ENCODE assay signal across 16 cellular contexts in genomic region chr2:26864226-26864625, GRCh38. TPM values are rescaled to one million over a fixed set of nuclear protein-coding genes. Genes with fewer than 3 reads are reported as not detected.
"Had no signal": no experiment of that assay in that cellular context is flagged by ENCODE, and none has a peak within 500 bp of the region (broad histone marks: within the 10 kb centered on the region; RNA-seq: fewer than 3 reads in every experiment).

No MANE protein-coding gene starts in this region.

- H3K4me3 Mint-ChIP-seq: activated CD4-positive, alpha-beta T cell treated with anti-CD3 and anti-CD28 coated beads for 36 hours; activated naive CD8-positive, alpha-beta T cell; naive thymus-derived CD4-positive, alpha-beta T cell; WTC11 had no signal

- H3K4me1 Mint-ChIP-seq: activated CD4-positive, alpha-beta T cell treated with anti-CD3 and anti-CD28 coated beads for 36 hours; naive thymus-derived CD4-positive, alpha-beta T cell had no signal

- H3K36me3 Mint-ChIP-seq: activated naive CD8-positive, alpha-beta T cell; naive thymus-derived CD4-positive, alpha-beta T cell; WTC11 had no signal

- DNase-seq: activated CD4-positive, alpha-beta T cell treated with anti-CD3 and anti-CD28 coated beads for 36 hours; activated CD4-positive, alpha-beta T cell treated with anti-CD3 and anti-CD28 coated beads, Interleukin-2, amount 50 U/mL, for 48 hours; foreskin fibroblast; left cardiac atrium; mesenchymal stem cell; mucosa of descending colon; naive thymus-derived CD4-positive, alpha-beta T cell; pancreas; stimulated activated CD8-positive, alpha-beta memory T cell treated with anti-CD3 and anti-CD28 coated beads, Interleukin-4, amount 100 ng/mL, for 48 hours; stimulated activated naive CD8-positive, alpha-beta T cell treated with anti-CD3 and anti-CD28 coated beads, Interleukin-15, Interleukin-2, amounts not matched to agents 100 U/mL and 50 U/mL, for 24 hours; trophoblast cell had no signal

- H3K27ac ChIP-seq: epithelial cell of prostate, hepatocyte, pancreas, vagina had no signal

- H3K9me3 Mint-ChIP-seq: naive thymus-derived CD4-positive, alpha-beta T cell; WTC11 had no signal

- H3K27ac Mint-ChIP-seq: activated CD4-positive, alpha-beta T cell treated with anti-CD3 and anti-CD28 coated beads for 36 hours; activated naive CD8-positive, alpha-beta T cell; naive thymus-derived CD4-positive, alpha-beta T cell; WTC11 had no signal

RNA-seq across cellular contexts. Expression of gene DPYSL5, which starts 16.3 kb away (rescaled TPM):
- polyA plus RNA-seq: naive thymus-derived CD4-positive, alpha-beta T cell had no signal
